ENCODE assay signal across 9 cellular contexts in genomic region chr11:110000045-110000502, GRCh38.
DNase-seq lines count a peak whose midpoint lies in the region; ATAC-seq, FAIRE-seq and TF ChIP-seq lines count a peak whose summit lies in the region.
"Had no signal": no experiment of that assay in that cellular context is flagged by ENCODE, and none has a peak within 500 bp of the region (broad histone marks: within the 10 kb centered on the region; RNA-seq: fewer than 3 reads in every experiment).

No MANE protein-coding gene starts in this region.

- no peak overlapping the region for H3K27ac Mint-ChIP-seq in T-helper 2 cell treated with Interferon-gamma antibody and Interleukin-4, amounts not matched to agents 5 μg/mL and 100 μg/mL, for 36 hours

- H3K4me1 Mint-ChIP-seq in T-helper 2 cell treated with Interferon-gamma antibody and Interleukin-4, amounts not matched to agents 5 μg/mL and 100 μg/mL, for 36 hours (ENCODE audit: low read depth) = no peaks in the 10 kb centered on the region
- H3K4me1 Mint-ChIP-seq: central memory CD8-positive, alpha-beta T cell had no signal

- DNase-seq in AG10803 (ENCODE audit: low read depth) (peak; percentile 96), GM19239 (ENCODE audit: insufficient read length, low spot score) (peak; percentile 24), kidney tubule cell (ENCODE audit: low spot score) (peak; percentile 88), NCI-H446 (lab: John Stamatoyannopoulos, UW) (no peak), NCI-H2107 treated with DMSO at 0.1 percent for 48 hours (lab: John Stamatoyannopoulos, UW; ENCODE audit: unreplicated experiment) (no peak)
- peak; percentile 17 for DNase-seq in T-helper 2 cell treated with Interferon-gamma antibody and Interleukin-4, amounts not matched to agents 5 μg/mL and 100 μg/mL, for 36 hours (ENCODE audit: low spot score)
- DNase-seq in stimulated activated CD4-positive, alpha-beta T cell treated with anti-CD3 and anti-CD28 coated beads, Interleukin-2, amount 100 ng/mL, for 24 hours = no peak

- H3K9me3 Mint-ChIP-seq in T-helper 2 cell treated with Interferon-gamma antibody and Interleukin-4, amounts not matched to agents 5 μg/mL and 100 μg/mL, for 36 hours = no peaks in the 10 kb centered on the region
- H3K9me3 Mint-ChIP-seq: central memory CD8-positive, alpha-beta T cell had no signal

- 0 out of 2 replicates have a peak, but pooled peaks have one; percentile 3 for TF ChIP-seq CTCF in AG10803 (conservative IDR thresholded peaks at IDR 0.05; ENCODE audit: low read length)

- no peak overlapping the region for H3K4me3 ChIP-seq in AG10803 (ENCODE audit: low read length)

- no peak overlapping the region for H3K4me3 Mint-ChIP-seq in T-helper 2 cell treated with Interferon-gamma antibody and Interleukin-4, amounts not matched to agents 5 μg/mL and 100 μg/mL, for 36 hours
- H3K4me3 Mint-ChIP-seq: central memory CD8-positive, alpha-beta T cell had no signal

- peak; percentile 97 for ATAC-seq in HG03108 (IDR thresholded peaks at IDR 0.05; ENCODE audit: unreplicated experiment)

- peaks cover 7% of the 10 kb centered on the region for H3K27me3 Mint-ChIP-seq in T-helper 2 cell treated with Interferon-gamma antibody and Interleukin-4, amounts not matched to agents 5 μg/mL and 100 μg/mL, for 36 hours (ENCODE audit: low read depth)

- H3K36me3 Mint-ChIP-seq in T-helper 2 cell treated with Interferon-gamma antibody and Interleukin-4, amounts not matched to agents 5 μg/mL and 100 μg/mL, for 36 hours (ENCODE audit: low read depth) = no peaks in the 10 kb centered on the region

- FAIRE-seq in GM19239 (lab: Jason Lieb, UNC) = peak; percentile 93

Comparison
In these comparisons a context has a peak if more than half of its experiments do, and no peak if none do; other contexts are left out.
1. DNase-seq: peak in AG10803 (single experiment), GM19239 (single experiment), T-helper 2 cell treated with Interferon-gamma antibody and Interleukin-4, amounts not matched to agents 5 μg/mL and 100 μg/mL, for 36 hours (single experiment) and kidney tubule cell (single experiment); none in NCI-H446 (0 of 2), NCI-H2107 treated with DMSO at 0.1 percent for 48 hours (single experiment) and stimulated activated CD4-positive, alpha-beta T cell treated with anti-CD3 and anti-CD28 coated beads, Interleukin-2, amount 100 ng/mL, for 24 hours (0 of 2).